ENCODE assay signal across 17 cellular contexts in the genomic region with DNA sequence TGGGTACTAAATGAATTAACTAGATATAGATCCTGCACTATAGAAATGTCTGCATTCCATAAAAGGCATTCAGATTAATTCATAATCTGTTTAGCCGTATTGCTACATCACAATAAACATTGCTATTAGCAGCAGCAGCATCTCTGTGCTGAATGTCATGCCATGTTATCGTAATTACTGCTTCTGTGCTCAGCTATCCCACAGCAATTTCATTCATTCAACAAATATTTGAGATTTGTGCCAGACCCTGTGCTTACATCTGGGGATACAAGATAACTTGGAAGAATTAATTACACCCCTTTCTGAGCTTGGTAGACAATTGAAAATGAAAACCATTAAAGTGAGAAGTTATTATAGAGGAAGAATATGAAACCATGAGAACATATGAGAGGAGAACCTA.
DNase-seq lines count a peak whose midpoint lies in the region; ATAC-seq and TF ChIP-seq lines count a peak whose summit lies in the region.
"Had no signal": no experiment of that assay in that cellular context is flagged by ENCODE, and none has a peak within 500 bp of the region (broad histone marks: within the 10 kb centered on the region; RNA-seq: fewer than 3 reads in every experiment).

No MANE protein-coding gene starts in this region.

- H3K4me1 ChIP-seq in GM23248 (ENCODE audit: insufficient read depth) (peaks cover 15% of the 10 kb centered on the region), gastrocnemius medialis (no peaks in the 10 kb centered on the region)
- H3K4me1 ChIP-seq: BLaER1, HAP-1 had no signal

- no peaks in the 10 kb centered on the region for H3K9me2 ChIP-seq in GM23248 (ENCODE audit: insufficient read depth)

- in situ Hi-C loops in GM23248 (cut with MboI) (no loop called here), gastrocnemius medialis (cut with MboI; ENCODE audit: low sequenced_read_pairs in 4 of 4) (no loop called here)

- H3K4me3 ChIP-seq in GM23248 = no peak overlapping the region
- H3K4me3 ChIP-seq in gastrocnemius medialis = no peak overlapping the region
- H3K4me3 ChIP-seq: BLaER1, GM12878, HAP-1 had no signal

- ATAC-seq in gastrocnemius medialis (no peak), HG03139 (IDR thresholded peaks at IDR 0.05; ENCODE audit: unreplicated experiment) (no peak)
- ATAC-seq: GM12878 had no signal

- H3K9me3 ChIP-seq in GM23248 (ENCODE audit: low read depth) = no peaks in the 10 kb centered on the region
- H3K9me3 ChIP-seq in gastrocnemius medialis = no peaks in the 10 kb centered on the region
- H3K9me3 ChIP-seq: BLaER1, HAP-1 had no signal

- H3K36me3 ChIP-seq in GM23248 (ENCODE audit: low read depth) = no peaks in the 10 kb centered on the region
- no peaks in the 10 kb centered on the region for H3K36me3 ChIP-seq in gastrocnemius medialis
- H3K36me3 ChIP-seq: BLaER1, HAP-1 had no signal

- no peak for TF ChIP-seq POLR2A in gastrocnemius medialis (IDR thresholded peaks at IDR 0.05)

- peak; percentile 12 for DNase-seq in AG08395 (ENCODE audit: low spot score)
- DNase-seq in GM23248 = peak; percentile 7
- DNase-seq in epithelial cell of prostate (ENCODE audit: low read depth, low spot score) = no peak
- no peak for DNase-seq in gastrocnemius medialis
- no peak for DNase-seq in COLO829 (ENCODE audit: low spot score)
- no peak for DNase-seq in SKM-1 (lab: John Stamatoyannopoulos, UW; ENCODE audit: unreplicated experiment)
- DNase-seq: 8988T; CD4-positive, alpha-beta memory T cell; DMS 273 treated with DMSO at 0.1 percent for 48 hours; DMS53; DND-41; EL had no signal

- H3K9ac ChIP-seq in GM23248 = no peak overlapping the region
- H3K9ac ChIP-seq: BLaER1, KMS-11 had no signal

- peaks cover 8% of the 10 kb centered on the region; the same call in 1 of the 2 replicates for H3F3A ChIP-seq in GM23248 (ENCODE audit: insufficient read depth)

- H3K27ac ChIP-seq in GM23248 = 0 out of 2 replicates have a peak overlapping the region, but pooled peaks have one; percentile 36
- H3K27ac ChIP-seq in epithelial cell of prostate = peak overlapping the region; percentile 36
- no peak overlapping the region for H3K27ac ChIP-seq in gastrocnemius medialis
- H3K27ac ChIP-seq: BLaER1, KMS-11 had no signal

- H2AFZ ChIP-seq in GM23248 = no peak overlapping the region

- H4K20me1 ChIP-seq in GM23248 (ENCODE audit: insufficient read depth) = no peaks in the 10 kb centered on the region
- H4K20me1 ChIP-seq: BLaER1 had no signal

- 70 to 76% methylated on average over 2 of the region's 2 CpGs for WGBS in GM23248 (ENCODE audit: low coverage in 1 of 2, low lambda C conversion rate in 2 of 2, missing lambda C conversion rate in 2 of 2), 2 experiments

- H3K27me3 ChIP-seq in GM23248 (replicated peaks; ENCODE audit: insufficient read depth) = no peaks in the 10 kb centered on the region
- H3K27me3 ChIP-seq in gastrocnemius medialis = no peaks in the 10 kb centered on the region
- H3K27me3 ChIP-seq: BLaER1 had no signal

- no peaks in the 10 kb centered on the region for H3K79me2 ChIP-seq in GM23248 (ENCODE audit: insufficient read depth)

- intact Hi-C loops in gastrocnemius medialis (cut with DNase I; ENCODE audit: low total_unique reads) = no loop called here

- TF ChIP-seq CTCF in gastrocnemius medialis (IDR thresholded peaks at IDR 0.05 in 4 of 5, conservative IDR thresholded peaks at IDR 0.05 in 1 of 5) = no peak

- H3K4me2 ChIP-seq in GM23248 (ENCODE audit: unreplicated experiment) = no peak overlapping the region
- H3K4me2 ChIP-seq: BLaER1, KMS-11 had no signal

Comparison
In these comparisons a context has a peak if more than half of its experiments do, and no peak if none do; other contexts are left out.
1. DNase-seq: peak in AG08395 (single experiment) and GM23248 (single experiment); none in epithelial cell of prostate (single experiment), gastrocnemius medialis (0 of 2), COLO829 (single experiment) and SKM-1 (single experiment).
2. H3K27ac ChIP-seq: peak in GM23248 (single experiment) and epithelial cell of prostate (single experiment); none in gastrocnemius medialis (0 of 4).